Comparison of ENCODE assay signal across 8 cellular contexts in genomic region chr13:49635599-49636433, GRCh38. TPM values are rescaled to one million over a fixed set of nuclear protein-coding genes. Genes with fewer than 3 reads are reported as not detected.
DNase-seq lines count a peak whose midpoint lies in the region; ATAC-seq, FAIRE-seq and TF ChIP-seq lines count a peak whose summit lies in the region.

No MANE protein-coding gene starts in this region.

- DNase-seq in activated gamma-delta T cell treated with anti-CD3 and anti-CD28 coated beads, Interleukin-2, amount 50 U/mL, for 16 hours (ENCODE audit: low read depth) = peak; percentile 10
- DNase-seq in kidney (no peak), mesenteric fat pad (ENCODE audit: low spot score) (no peak), anterior cingulate cortex (lab: John Stamatoyannopoulos, UW) (no peak), GM19238 (ENCODE audit: insufficient read length, low spot score) (no peak)
- DNase-seq in stimulated activated CD4-positive, alpha-beta T cell treated with anti-CD3 and anti-CD28 coated beads, Interleukin-15, amount 100 ng/mL, for 24 hours = no peak

- no peaks in the 10 kb centered on the region for H3K36me3 ChIP-seq in kidney (ENCODE audit: control insufficient read depth in 1 of 2, insufficient read depth in 2 of 2, low read length in 2 of 2)

- H3K9ac ChIP-seq in kidney (ENCODE audit: low read length in 2 of 2) = no peak overlapping the region

- peak; percentile 52 for ATAC-seq in HG03159 (IDR thresholded peaks at IDR 0.05; ENCODE audit: unreplicated experiment)

- peak overlapping the region; percentile 65; the same call in 1 of the 2 replicates for H3K4me3 ChIP-seq in GM08714 (ENCODE audit: low read length)
- H3K4me3 ChIP-seq in kidney (ENCODE audit: low read length in 2 of 2) = peak overlapping the region; percentile 45 to 66

- no peak overlapping the region for H3K27ac ChIP-seq in kidney (ENCODE audit: low read depth in 2 of 2, low read length in 2 of 2)

- TF ChIP-seq CTCF in kidney (IDR thresholded peaks at IDR 0.05; ENCODE audit: borderline replicate concordance, extremely low read depth, insufficient read depth) = no peak

- no peak for FAIRE-seq in kidney (lab: Jason Lieb, UNC)

- intact Hi-C loops in kidney (cut with DNase I) = no loop called here

- peaks cover 0 to 2% of the 10 kb centered on the region in 2 donors for H3K4me1 ChIP-seq in kidney (ENCODE audit: control insufficient read depth in 1 of 2, insufficient read depth in 1 of 2, low read depth in 1 of 2, low read length in 2 of 2)

- no peaks in the 10 kb centered on the region for H3K9me3 ChIP-seq in kidney (ENCODE audit: control insufficient read depth in 1 of 2, low read length in 2 of 2)

RNA-seq across cellular contexts. Expression of gene ARL11, which starts 7.5 kb away (rescaled TPM):
- total RNA-seq in kidney (1.6 TPM), mesenteric fat pad (2.6 TPM)
- 0.19 TPM for polyA plus RNA-seq in kidney (ENCODE audit: insufficient read depth, low read depth, low replicate concordance)

RNA-seq across cellular contexts. Expression of gene RCBTB1, which starts 50.5 kb away (rescaled TPM):
- total RNA-seq in kidney (18.9 TPM), mesenteric fat pad (15.6 TPM)
- 14.8 TPM for polyA plus RNA-seq in kidney (ENCODE audit: insufficient read depth, low read depth, low replicate concordance)

RNA-seq across cellular contexts. Expression of gene EBPL, which starts 55.5 kb away (rescaled TPM):
- 31.4 TPM for total RNA-seq in kidney
- 36.8 TPM for polyA plus RNA-seq in kidney (ENCODE audit: insufficient read depth, low read depth, low replicate concordance)
- 25.3 TPM for total RNA-seq in mesenteric fat pad
